7 cellular contexts compared by ENCODE assay signal in genomic region chr11:36540998-36541397, GRCh38.
DNase-seq lines count a peak whose midpoint lies in the region; ATAC-seq lines count a peak whose summit lies in the region.

No MANE protein-coding gene starts in this region.

- peak; percentile 94 for ATAC-seq in GM19397 (IDR thresholded peaks at IDR 0.05; ENCODE audit: unreplicated experiment)
- peak; percentile 98 for ATAC-seq in HG03159 (IDR thresholded peaks at IDR 0.05; ENCODE audit: unreplicated experiment)

- peak; percentile 64 for DNase-seq in GM03348 (ENCODE audit: low spot score)
- DNase-seq in NCI-H526 treated with DMSO at 0.1 percent for 48 hours (lab: John Stamatoyannopoulos, UW), result peak; percentile 15
- DNase-seq in central memory CD4-positive, alpha-beta T cell, result peak; percentile 6
- DNase-seq in midbrain (lab: John Stamatoyannopoulos, UW), result peak; percentile 59
- no peak for DNase-seq in DMS79 treated with DMSO at 0.1 percent for 48 hours (lab: John Stamatoyannopoulos, UW)
